Comparison of ENCODE assay signal across 8 cellular contexts in genomic region chr5:40680741-40681350, GRCh38.
DNase-seq lines count a peak whose midpoint lies in the region; ATAC-seq and TF ChIP-seq lines count a peak whose summit lies in the region.

No MANE protein-coding gene starts in this region.

- TF ChIP-seq CTCF in GM13977 (IDR thresholded peaks at IDR 0.05; ENCODE audit: extremely low read depth, insufficient read depth, missing control alignments) (no peak), coronary artery (IDR thresholded peaks at IDR 0.05) (no peak)

- H3K4me3 Mint-ChIP-seq in T-helper 1 cell treated with Interleukin-12 subunit alpha and Interleukin-12 subunit beta and Interleukin-4 antibody, amounts not matched to agents 30 μg/mL and 1 μg/mL, for 36 hours = peak overlapping the region; percentile 98

- H3K27ac ChIP-seq in coronary artery (peak overlapping the region; percentile 87 to 88), subcutaneous abdominal adipose tissue (ENCODE audit: low read depth, low read length) (peak overlapping the region; percentile 95)

- H3K36me3 Mint-ChIP-seq in T-helper 1 cell treated with Interleukin-12 subunit alpha and Interleukin-12 subunit beta and Interleukin-4 antibody, amounts not matched to agents 30 μg/mL and 1 μg/mL, for 36 hours (ENCODE audit: low read depth) = peaks cover 52% of the 10 kb centered on the region

- H3K9me3 ChIP-seq in subcutaneous abdominal adipose tissue (ENCODE audit: control insufficient read depth in 5 of 5, low read length in 5 of 5) = no peaks in the 10 kb centered on the region

- peak overlapping the region; percentile 98 for H3K27ac Mint-ChIP-seq in T-helper 1 cell treated with Interleukin-12 subunit alpha and Interleukin-12 subunit beta and Interleukin-4 antibody, amounts not matched to agents 30 μg/mL and 1 μg/mL, for 36 hours

- peak overlapping the region in 4 of 5 donors; percentile 81 to 91 (median 83) for H3K9ac ChIP-seq in subcutaneous abdominal adipose tissue (ENCODE audit: low read length in 5 of 5)

- no peaks in the 10 kb centered on the region for H3K27me3 ChIP-seq in subcutaneous abdominal adipose tissue (ENCODE audit: control insufficient read depth in 5 of 5, insufficient read depth in 4 of 5, low read length in 5 of 5)

- peaks cover 42% of the 10 kb centered on the region for H3K4me1 Mint-ChIP-seq in T-helper 1 cell treated with Interleukin-12 subunit alpha and Interleukin-12 subunit beta and Interleukin-4 antibody, amounts not matched to agents 30 μg/mL and 1 μg/mL, for 36 hours (ENCODE audit: low read depth)

- H3K4me3 ChIP-seq in coronary artery = peak overlapping the region; percentile 70
- peak overlapping the region; percentile 86 to 99 (median 88) for H3K4me3 ChIP-seq in subcutaneous abdominal adipose tissue (ENCODE audit: low read depth in 1 of 5, low read length in 5 of 5)

- H3K36me3 ChIP-seq in subcutaneous abdominal adipose tissue (ENCODE audit: control insufficient read depth in 5 of 5, insufficient read depth in 5 of 5, low read length in 5 of 5) = peaks cover 2 to 9% (median 5%) of the 10 kb centered on the region in 5 donors

- H3K4me1 ChIP-seq in subcutaneous abdominal adipose tissue (ENCODE audit: control insufficient read depth in 5 of 5, insufficient read depth in 5 of 5, low read length in 5 of 5) = peaks cover 7 to 84% (median 78%) of the 10 kb centered on the region in 5 donors

- in situ Hi-C loops in GM13977 (cut with MboI; ENCODE audit: low pct_unique_long_range_greater_than_20kb, low sequenced_read_pairs, unreplicated experiment) = loop anchor here (10.0 to 25.0 kb wide), 2 partner anchors 726 to 969 kb away; no protein-coding TSS in a partner anchor

- DNase-seq in GM13977 (ENCODE audit: low spot score) = peak; percentile 57
- DNase-seq in coronary artery (ENCODE audit: low spot score) = no peak
- DNase-seq in medulla oblongata (ENCODE audit: extremely low spot score) = peak; percentile 15
- DNase-seq in T1000 (lab: John Stamatoyannopoulos, UW) = no peak
- no peak for DNase-seq in inferior parietal cortex (ENCODE audit: extremely low spot score)

- ATAC-seq in GM21423 (IDR thresholded peaks at IDR 0.05; ENCODE audit: unreplicated experiment) = no peak

- no peaks in the 10 kb centered on the region for H3K27me3 Mint-ChIP-seq in T-helper 1 cell treated with Interleukin-12 subunit alpha and Interleukin-12 subunit beta and Interleukin-4 antibody, amounts not matched to agents 30 μg/mL and 1 μg/mL, for 36 hours (ENCODE audit: low read depth)

- H3K9me3 Mint-ChIP-seq in T-helper 1 cell treated with Interleukin-12 subunit alpha and Interleukin-12 subunit beta and Interleukin-4 antibody, amounts not matched to agents 30 μg/mL and 1 μg/mL, for 36 hours = no peaks in the 10 kb centered on the region

Comparison
In these comparisons a context has a peak if more than half of its experiments do, and no peak if none do; other contexts are left out.
1. DNase-seq: peak in GM13977 (single experiment) and medulla oblongata (single experiment); none in coronary artery (single experiment), T1000 (single experiment) and inferior parietal cortex (single experiment).